9 cellular contexts compared by ENCODE assay signal in the genomic region with DNA sequence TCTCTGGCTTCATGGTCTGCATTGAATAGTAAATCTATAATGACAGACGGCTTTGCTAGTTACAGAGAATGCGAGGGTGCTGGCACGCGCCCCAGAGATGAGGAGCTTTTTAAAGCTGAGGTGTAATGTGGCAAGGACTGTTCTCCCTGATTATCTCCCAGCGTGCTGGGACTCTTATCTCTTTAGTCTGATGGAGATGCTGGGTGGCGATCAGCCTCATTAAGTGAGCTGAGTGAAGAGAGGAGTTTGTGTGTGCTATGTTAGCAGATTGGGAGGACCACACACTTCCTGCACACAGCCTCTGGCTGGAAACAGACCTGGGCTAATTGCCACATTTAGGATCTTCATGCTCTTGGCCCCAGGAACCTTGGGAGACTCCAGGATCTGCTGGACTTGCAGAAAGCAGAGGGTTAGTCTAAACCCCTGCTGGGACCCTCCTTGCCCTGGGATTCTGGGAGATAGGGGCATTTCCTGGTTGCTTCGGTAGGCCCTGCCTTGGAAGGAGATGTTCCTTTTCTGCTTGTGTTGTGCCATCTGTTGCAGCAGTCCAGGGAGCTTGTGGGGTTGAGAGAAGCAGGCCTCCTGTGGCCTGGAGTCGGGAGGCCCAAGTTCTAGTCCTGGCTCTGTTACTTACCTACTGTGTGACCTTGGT. TPM values are rescaled to one million over a fixed set of nuclear protein-coding genes. Genes with fewer than 3 reads are reported as not detected.
DNase-seq lines count a peak whose midpoint lies in the region; ATAC-seq and TF ChIP-seq lines count a peak whose summit lies in the region.
"Had no signal": no experiment of that assay in that cellular context is flagged by ENCODE, and none has a peak within 500 bp of the region (broad histone marks: within the 10 kb centered on the region; RNA-seq: fewer than 3 reads in every experiment).

No MANE protein-coding gene starts in this region.

- DNase-seq in MG63 (peak; percentile 57), gastrocnemius medialis (no peak), T-helper 9 cell (no peak), prostate gland (ENCODE audit: low spot score) (no peak), body of pancreas (no peak)

- H3K27ac ChIP-seq in gastrocnemius medialis: peak overlapping the region in 3 of 4 donors; percentile 17 to 47 (median 46)
- H3K27ac ChIP-seq in prostate gland: no peak overlapping the region
- H3K27ac ChIP-seq in body of pancreas: no peak overlapping the region
- H3K27ac ChIP-seq: VCaP had no signal

- no peaks in the 10 kb centered on the region for H3K36me3 Mint-ChIP-seq in brain

- TF ChIP-seq CTCF in brain (conservative IDR thresholded peaks at IDR 0.05) (no peak), gastrocnemius medialis (IDR thresholded peaks at IDR 0.05 in 4 of 5, conservative IDR thresholded peaks at IDR 0.05 in 1 of 5) (no peak), prostate gland (IDR thresholded peaks at IDR 0.05) (no peak), body of pancreas (IDR thresholded peaks at IDR 0.05) (no peak)

- intact Hi-C loops in gastrocnemius medialis (cut with DNase I; ENCODE audit: low total_unique reads) (no loop called here), prostate gland (cut with DNase I) (no loop called here), body of pancreas (cut with DNase I) (no loop called here)

- peak overlapping the region; percentile 79 to 94 (median 93) for H3K27ac Mint-ChIP-seq in brain

- peaks cover 3% of the 10 kb centered on the region; the same call in 1 of the 2 replicates for H3K36me3 ChIP-seq in MG63
- no peaks in the 10 kb centered on the region for H3K36me3 ChIP-seq in gastrocnemius medialis
- H3K36me3 ChIP-seq in prostate gland: no peaks in the 10 kb centered on the region
- H3K36me3 ChIP-seq in body of pancreas (replicated peaks in 1 of 2; ENCODE audit: insufficient read depth in 1 of 2, low read depth in 2 of 2): no peaks in the 10 kb centered on the region

- peaks cover 26% of the 10 kb centered on the region in 2 donors for H3K4me1 ChIP-seq in gastrocnemius medialis
- peaks cover 27% of the 10 kb centered on the region for H3K4me1 ChIP-seq in prostate gland (replicated peaks)
- H3K4me1 ChIP-seq in body of pancreas: peaks cover 71% of the 10 kb centered on the region

- peaks cover 82% of the 10 kb centered on the region for H3K4me1 Mint-ChIP-seq in brain

- WGBS in prostate gland: 32% methylated on average over 8 of the region's 8 CpGs
- WGBS in body of pancreas, 2 donors: 53 to 71% methylated on average over 8 of the region's 8 CpGs

- peak; percentile 15 for ATAC-seq in GM19397 (IDR thresholded peaks at IDR 0.05; ENCODE audit: unreplicated experiment)
- ATAC-seq in gastrocnemius medialis: peak in 1 of 2 donors; percentile 18
- ATAC-seq in body of pancreas: no peak

- in situ Hi-C loops in gastrocnemius medialis (cut with MboI; ENCODE audit: low sequenced_read_pairs in 4 of 4): no loop called here

- H3K9me3 ChIP-seq in MG63 (no peaks in the 10 kb centered on the region), gastrocnemius medialis (no peaks in the 10 kb centered on the region), prostate gland (no peaks in the 10 kb centered on the region), body of pancreas (no peaks in the 10 kb centered on the region)

- no peaks in the 10 kb centered on the region for H3K9me3 Mint-ChIP-seq in brain
- H3K9me3 Mint-ChIP-seq: neural crest cell had no signal

- H3K27me3 ChIP-seq in MG63 (no peaks in the 10 kb centered on the region), gastrocnemius medialis (no peaks in the 10 kb centered on the region), prostate gland (replicated peaks; ENCODE audit: insufficient read depth) (no peaks in the 10 kb centered on the region), body of pancreas (no peaks in the 10 kb centered on the region)

- H3K4me3 ChIP-seq in MG63 (no peak overlapping the region), gastrocnemius medialis (no peak overlapping the region), prostate gland (no peak overlapping the region), body of pancreas (no peak overlapping the region)

- TF ChIP-seq POLR2A in gastrocnemius medialis (IDR thresholded peaks at IDR 0.05) (no peak), prostate gland (IDR thresholded peaks at IDR 0.05) (no peak), body of pancreas (IDR thresholded peaks at IDR 0.05) (no peak)

- peak overlapping the region in 4 of 5 experiments; percentile 14 to 70 (median 37) for H3K4me3 Mint-ChIP-seq in brain
- H3K4me3 Mint-ChIP-seq: neural crest cell had no signal

- H3K27me3 Mint-ChIP-seq in brain: peaks cover 8% of the 10 kb centered on the region

RNA-seq across cellular contexts. Expression of gene PDIA5, which starts 15.0 kb away (rescaled TPM):
- total RNA-seq in MG63 (2014; rRNA removed; shearing (Covaris generic); ENCODE audit: low replicate concordance): 24.3 and 40.4 TPM in 2 replicates
- 12.3 TPM for polyA plus RNA-seq in brain (ENCODE audit: insufficient read depth, low read depth, low replicate concordance)
- 1 to 10 TPM; 2.3 to 4.2 (median 3.0) TPM for total RNA-seq in gastrocnemius medialis
- total RNA-seq in prostate gland: 10 to 100 TPM; 67.9 to 75.9 TPM
- total RNA-seq in body of pancreas: 10 to 100 TPM; 28.8 to 73.2 TPM

RNA-seq across cellular contexts. Expression of gene SEMA5B, which starts 54.3 kb away (rescaled TPM):
- not detected in 2 replicates for total RNA-seq in MG63 (2014; rRNA removed; shearing (Covaris generic); ENCODE audit: low replicate concordance)
- polyA plus RNA-seq in brain (ENCODE audit: insufficient read depth, low read depth, low replicate concordance): 4.5 TPM
- total RNA-seq in gastrocnemius medialis: under 1 TPM in 2 of 4 donors, not detected in 2; 0.10 to 0.26 TPM
- 1 to 10 TPM in 1 of 2 donors, under 1 TPM in 1; 0.09 to 2.9 TPM for total RNA-seq in prostate gland
- total RNA-seq in body of pancreas: 10 to 100 TPM in 1 of 2 donors, 1 to 10 TPM in 1; 1.0 to 15.2 TPM

Comparison
In these comparisons a context has a peak if more than half of its experiments do, and no peak if none do; other contexts are left out.
1. H3K27ac ChIP-seq: peak in gastrocnemius medialis (3 of 4); none in prostate gland (0 of 2) and body of pancreas (0 of 4).